8 cellular contexts compared by ENCODE assay signal in genomic region chr16:81443688-81444447, GRCh38. TPM values are rescaled to one million over a fixed set of nuclear protein-coding genes. Genes with fewer than 3 reads are reported as not detected.
DNase-seq lines count a peak whose midpoint lies in the region; ATAC-seq and TF ChIP-seq lines count a peak whose summit lies in the region.

No MANE protein-coding gene starts in this region.

- peaks cover 9% of the 10 kb centered on the region for H3K36me3 Mint-ChIP-seq in CD8-positive, alpha-beta T cell
- H3K36me3 Mint-ChIP-seq in neural crest cell (ENCODE audit: low read depth), result no peaks in the 10 kb centered on the region

- H3K79me2 ChIP-seq in PC-9 (ENCODE audit: low read depth), result peaks cover 38% of the 10 kb centered on the region

- H3K9me3 ChIP-seq in CD8-positive, alpha-beta T cell (ENCODE audit: low read length), result no peaks in the 10 kb centered on the region
- no peaks in the 10 kb centered on the region for H3K9me3 ChIP-seq in PC-9 (ENCODE audit: insufficient read depth, low read depth)

- intact Hi-C loops in CD8-positive, alpha-beta T cell (cut with DNase I, micrococcal nuclease), result loop anchor here (1.0 to 5.0 kb wide), 10 partner anchors 25 to 447 kb away; partner anchors contain the start of genes C16orf46 (in 1 of the 2), GAN (in 1 of the 2) and GCSH (in 1 of the 2)
- intact Hi-C loops in PC-9 (cut with micrococcal nuclease; ENCODE audit: unreplicated experiment) (loop anchor here (1.0 to 2.0 kb wide), 2 partner anchors 87 to 155 kb away; no protein-coding TSS in a partner anchor), posterior vena cava (cut with DNase I) (loop anchor here in 1 of 2 donors (10.0 kb wide), 1 partner anchor 171 kb away; no protein-coding TSS in a partner anchor)

- H3K27ac Mint-ChIP-seq in CD8-positive, alpha-beta T cell, result peak overlapping the region; percentile 93
- H3K27ac Mint-ChIP-seq in neural crest cell (ENCODE audit: unreplicated experiment), result peak overlapping the region; percentile 91

- H3K4me1 ChIP-seq in CD8-positive, alpha-beta T cell (ENCODE audit: insufficient read depth, low read length), result peaks cover 43% of the 10 kb centered on the region
- peaks cover 16% of the 10 kb centered on the region for H3K4me1 ChIP-seq in PC-9 (replicated peaks; ENCODE audit: insufficient read depth)

- CTCF ChIA-PET in CD8-positive, alpha-beta T cell (lab: Charles Lee), result interaction anchor here (1.1 to 1.6 kb wide), 3 partner anchors 40 to 294 kb away, joined by 3 to 4 read pairs (median 3); no protein-coding TSS in a partner anchor
- CTCF ChIA-PET in PC-9 (lab: Charles Lee), result interaction anchor here (0.6 kb wide), 1 partner anchor 17 kb away, joined by 4 read pairs; no protein-coding TSS in a partner anchor

- peaks cover 42% of the 10 kb centered on the region for H3K4me1 Mint-ChIP-seq in CD8-positive, alpha-beta T cell (ENCODE audit: low read depth)
- H3K4me1 Mint-ChIP-seq in neural crest cell, result peaks cover 34% of the 10 kb centered on the region

- H3K36me3 ChIP-seq in CD8-positive, alpha-beta T cell (ENCODE audit: insufficient read depth, low read length), result no peaks in the 10 kb centered on the region
- no peaks in the 10 kb centered on the region for H3K36me3 ChIP-seq in PC-9 (ENCODE audit: low read depth)

- peak overlapping the region; percentile 3 for H3K4me3 ChIP-seq in CD8-positive, alpha-beta T cell (ENCODE audit: low read depth, low read length)
- peak overlapping the region; percentile 39; the same call in 1 of the 2 replicates for H3K4me3 ChIP-seq in PC-9
- H3K4me3 ChIP-seq in epithelial cell of esophagus (ENCODE audit: low read length), result peak overlapping the region; percentile 30

- peak overlapping the region; percentile 9 for H3K27ac ChIP-seq in CD8-positive, alpha-beta T cell (ENCODE audit: low read depth, low read length)
- no peak overlapping the region for H3K27ac ChIP-seq in PC-9

- DNase-seq in CD8-positive, alpha-beta T cell, result no peak
- no peak for DNase-seq in PC-9
- no peak for DNase-seq in epithelial cell of esophagus (ENCODE audit: low read depth)
- peak; percentile 35 for DNase-seq in neural crest cell (ENCODE audit: low read depth, low spot score)
- no peak for DNase-seq in posterior vena cava (ENCODE audit: low spot score)
- no peak for DNase-seq in stimulated activated CD4-positive, alpha-beta T cell treated with anti-CD3 and anti-CD28 coated beads, Interleukin-12 subunit alpha, Interleukin-12 subunit beta, amount 100 ng/mL, for 4 hours

- no peak overlapping the region for H2AFZ ChIP-seq in PC-9

- H3K9me3 Mint-ChIP-seq in CD8-positive, alpha-beta T cell, result no peaks in the 10 kb centered on the region
- H3K9me3 Mint-ChIP-seq in neural crest cell, result no peaks in the 10 kb centered on the region

- H3K27me3 ChIP-seq in CD8-positive, alpha-beta T cell (ENCODE audit: insufficient read depth, low read length), result no peaks in the 10 kb centered on the region
- H3K27me3 ChIP-seq in PC-9 (ENCODE audit: insufficient read depth, low read depth), result no peaks in the 10 kb centered on the region

- BruUV-seq in PC-9 (replicated peaks; lab: Mats Ljungman, UMichigan), result no TSS peak

- TF ChIP-seq CTCF in CD8-positive, alpha-beta T cell (IDR thresholded peaks at IDR 0.05), result no peak
- TF ChIP-seq CTCF in PC-9 (conservative IDR thresholded peaks at IDR 0.05) (no peak), epithelial cell of esophagus (IDR thresholded peaks at IDR 0.05; ENCODE audit: insufficient read depth, low read depth, low read length, missing control alignments) (no peak), neural crest cell (conservative IDR thresholded peaks at IDR 0.05) (no peak)

- no peaks in the 10 kb centered on the region for H3K27me3 Mint-ChIP-seq in CD8-positive, alpha-beta T cell (ENCODE audit: low read depth)
- peaks cover 43% of the 10 kb centered on the region for H3K27me3 Mint-ChIP-seq in neural crest cell (ENCODE audit: low read depth)

- no peaks in the 10 kb centered on the region for H3K9me2 ChIP-seq in PC-9 (ENCODE audit: insufficient read depth)

- POLR2A ChIA-PET in CD8-positive, alpha-beta T cell (lab: Charles Lee), result interaction anchor here (0.8 kb wide), 1 partner anchor 26 kb away, joined by 4 read pairs; no protein-coding TSS in a partner anchor
- POLR2A ChIA-PET in PC-9 (lab: Charles Lee; ENCODE audit: unreplicated experiment), result no interaction called here

- H3K4me2 ChIP-seq in PC-9, result peak overlapping the region; percentile 66

- peaks cover 11% of the 10 kb centered on the region; the same call in 1 of the 2 replicates for H4K20me1 ChIP-seq in PC-9 (ENCODE audit: insufficient read depth)

- H3F3A ChIP-seq in PC-9 (ENCODE audit: insufficient read depth, low read depth), result peaks cover 32% of the 10 kb centered on the region; the same call in 1 of the 2 replicates

- no peak for ATAC-seq in CD8-positive, alpha-beta T cell
- ATAC-seq in HG03025 (IDR thresholded peaks at IDR 0.05; ENCODE audit: low FRiP score, unreplicated experiment), result no peak
- ATAC-seq in GM21390 (IDR thresholded peaks at IDR 0.05; ENCODE audit: unreplicated experiment), result no peak

- H3K4me3 Mint-ChIP-seq in CD8-positive, alpha-beta T cell, result peak overlapping the region; percentile 83
- H3K4me3 Mint-ChIP-seq in neural crest cell, result peak overlapping the region; percentile 91

RNA-seq across cellular contexts. Expression of gene CMIP, which starts 0.7 kb away (rescaled TPM):
- 10 to 100 TPM; 40.9 to 42.1 TPM for total RNA-seq in CD8-positive, alpha-beta T cell
- total RNA-seq in PC-9 (2021) (92.1 and 96.6 TPM in 2 replicates), neural crest cell (41.2 and 44.6 TPM in 2 replicates), posterior vena cava (10 to 100 TPM; 38.2 to 45.2 TPM)
